20 cellular contexts compared by ENCODE assay signal in genomic region chr7:35353481-35353880, GRCh38.
DNase-seq lines count a peak whose midpoint lies in the region; ATAC-seq, FAIRE-seq and TF ChIP-seq lines count a peak whose summit lies in the region.
"Had no signal": no experiment of that assay in that cellular context is flagged by ENCODE, and none has a peak within 500 bp of the region (broad histone marks: within the 10 kb centered on the region; RNA-seq: fewer than 3 reads in every experiment).

No MANE protein-coding gene starts in this region.

- in situ Hi-C loops in IMR-90 (cut with MboI; ENCODE audit: low sequenced_read_pairs), result no loop called here

- 24% methylated on average over 6 of the region's 6 CpGs for WGBS in A549 (ENCODE audit: missing lambda C conversion rate)
- WGBS in IMR-90 (ENCODE audit: extremely low coverage in 2 of 2, insufficient read length in 1 of 2), 2 experiments, result no CpG with 5 or more reads among the region's 6 CpGs
- 61 to 69% methylated on average over 6 of the region's 6 CpGs for WGBS in lung, 2 donors
- WGBS in trophoblast cell (ENCODE audit: extremely low coverage, insufficient coverage, insufficient read length), result no CpG with 5 or more reads among the region's 6 CpGs

- H2AFZ ChIP-seq in IMR-90 (replicated peaks; ENCODE audit: low read length, poor library complexity) (no peak overlapping the region), trophoblast cell (ENCODE audit: insufficient read depth, low read length, poor library complexity) (no peak overlapping the region)

- H3K4me1 ChIP-seq in A549 (no peaks in the 10 kb centered on the region), IMR-90 (ENCODE audit: control insufficient read depth, insufficient read depth, low read length) (no peaks in the 10 kb centered on the region), lung (ENCODE audit: control insufficient read depth in 2 of 2, insufficient read depth in 2 of 2, low read length in 2 of 2) (no peaks in the 10 kb centered on the region), trophoblast cell (ENCODE audit: control insufficient read depth in 1 of 2, insufficient read depth in 2 of 2, low read length in 2 of 2) (peaks cover 11 to 19% of the 10 kb centered on the region in 2 experiments)
- H3K4me1 ChIP-seq: Peyer's patch had no signal

- no peak overlapping the region for H2BK15ac ChIP-seq in IMR-90 (ENCODE audit: low read depth, low read length)

- TF ChIP-seq RAD21 in A549 (conservative IDR thresholded peaks at IDR 0.05 in 1 of 2, IDR thresholded peaks at IDR 0.05 in 1 of 2) (no peak), IMR-90 (IDR thresholded peaks at IDR 0.05; ENCODE audit: low read length) (no peak)

- ATAC-seq in A549 (no peak), IMR-90 (ENCODE audit: low read depth) (no peak), lung (ENCODE audit: insufficient read depth, low FRiP score) (peak; percentile 34), Right ventricle myocardium inferior (no peak)

- H3K36me3 ChIP-seq in IMR-90 (ENCODE audit: control insufficient read depth, insufficient read depth, low read length) (no peaks in the 10 kb centered on the region), lung (ENCODE audit: control insufficient read depth in 2 of 2, insufficient read depth in 2 of 2, low read length in 2 of 2) (no peaks in the 10 kb centered on the region), trophoblast cell (ENCODE audit: control insufficient read depth in 1 of 2, insufficient read depth in 2 of 2, low read length in 2 of 2) (no peaks in the 10 kb centered on the region)
- H3K36me3 ChIP-seq: Peyer's patch had no signal

- no peak for FAIRE-seq in A549 (lab: Jason Lieb, UNC)
- FAIRE-seq: A204.1 had no signal

- no peaks in the 10 kb centered on the region for H3K79me2 ChIP-seq in trophoblast cell (ENCODE audit: control insufficient read depth, insufficient read depth, low read length, poor library complexity)

- no peak overlapping the region for H3K18ac ChIP-seq in IMR-90 (ENCODE audit: low read depth, low read length)
- no peak overlapping the region for H3K18ac ChIP-seq in trophoblast cell (ENCODE audit: low read length)

- H2BK120ac ChIP-seq in IMR-90 (ENCODE audit: low read depth, low read length) (no peak overlapping the region), trophoblast cell (ENCODE audit: insufficient read depth, low read length, poor library complexity) (no peak overlapping the region)

- H3K9ac ChIP-seq in IMR-90 (ENCODE audit: low read depth, low read length) (no peak overlapping the region), trophoblast cell (ENCODE audit: low read length) (no peak overlapping the region)

- POLR2A ChIA-PET in A549 (lab: Yijun Ruan, JAX) (no interaction called here), IMR-90 (lab: Charles Lee; ENCODE audit: unreplicated experiment) (no interaction called here)

- H3K14ac ChIP-seq in IMR-90 (replicated peaks; ENCODE audit: low read depth, low read length) (no peak overlapping the region), trophoblast cell (ENCODE audit: low read length) (no peak overlapping the region)

- H2AK5ac ChIP-seq in IMR-90 (ENCODE audit: low read depth, low read length) (no peak overlapping the region), trophoblast cell (ENCODE audit: low read length) (no peak overlapping the region)

- intact Hi-C loops in IMR-90 (cut with micrococcal nuclease) (no loop called here), Right ventricle myocardium inferior (cut with DNase I) (no loop called here)

- no peak overlapping the region for H3K4me3 ChIP-seq in A549
- H3K4me3 ChIP-seq in IMR-90 (ENCODE audit: insufficient read depth, low read depth, low read length), result no peak overlapping the region
- H3K4me3 ChIP-seq in lung, result no peak overlapping the region
- no peak overlapping the region for H3K4me3 ChIP-seq in trophoblast cell (ENCODE audit: low read depth, low read length)
- H3K4me3 ChIP-seq: Peyer's patch had no signal

- TF ChIP-seq EP300 in A549 (IDR thresholded peaks at IDR 0.05), result no peak

- dilution Hi-C loops in IMR-90 (cut with HindIII; ENCODE audit: low sequenced_read_pairs, unreplicated experiment), result no loop called here

- CTCF ChIA-PET in A549 (lab: Yijun Ruan, JAX), result interaction anchor here (1.0 kb wide), 1 partner anchor 167 kb away, joined by 4 read pairs; no protein-coding TSS in a partner anchor
- CTCF ChIA-PET in IMR-90 (lab: Yijun Ruan, JAX), result no interaction called here

- H2BK20ac ChIP-seq in IMR-90 (ENCODE audit: low read depth, low read length), result no peak overlapping the region

- no peaks in the 10 kb centered on the region for H3K79me1 ChIP-seq in IMR-90 (ENCODE audit: low read depth in 1 of 2, low read length in 2 of 2)
- peaks cover 9% of the 10 kb centered on the region for H3K79me1 ChIP-seq in trophoblast cell (ENCODE audit: low read length)

- H3K23ac ChIP-seq in IMR-90 (ENCODE audit: low read depth, low read length) (no peak overlapping the region), trophoblast cell (ENCODE audit: low read length) (no peak overlapping the region)

- no peak for TF ChIP-seq CTCF in A549 (IDR thresholded peaks at IDR 0.05)
- TF ChIP-seq CTCF in IMR-90 (conservative IDR thresholded peaks at IDR 0.05; ENCODE audit: low read depth, low read length), result no peak
- TF ChIP-seq CTCF in lung (IDR thresholded peaks at IDR 0.05; ENCODE audit: control extremely low read depth, extremely low read depth), result no peak

- H2BK5ac ChIP-seq in IMR-90 (ENCODE audit: low read depth, low read length, poor library complexity, severe bottlenecking) (no peak overlapping the region), trophoblast cell (ENCODE audit: low read depth, low read length, poor library complexity) (no peak overlapping the region)

- no peak overlapping the region for H4K12ac ChIP-seq in trophoblast cell (ENCODE audit: low read depth, low read length)

- no peaks in the 10 kb centered on the region for H4K20me1 ChIP-seq in IMR-90 (ENCODE audit: insufficient read depth, low read length)

- H3K56ac ChIP-seq in IMR-90 (ENCODE audit: extremely low read depth, insufficient read depth, low read length), result no peak overlapping the region

- H4K8ac ChIP-seq in IMR-90 (ENCODE audit: low read depth in 2 of 2, low read length in 2 of 2) (no peak overlapping the region), trophoblast cell (ENCODE audit: low read depth, low read length) (no peak overlapping the region)

- H4K91ac ChIP-seq in IMR-90 (ENCODE audit: insufficient read depth, low read depth, low read length) (no peak overlapping the region), trophoblast cell (ENCODE audit: low read depth, low read length) (no peak overlapping the region)

- TF ChIP-seq POLR2A in A549 (IDR thresholded peaks at IDR 0.05; ENCODE audit: low read length) (no peak), IMR-90 (IDR thresholded peaks at IDR 0.05; ENCODE audit: low read depth, low read length) (no peak)

- peaks cover 5% of the 10 kb centered on the region; the same call in 1 of the 3 replicates for H3K9me3 ChIP-seq in A549
- H3K9me3 ChIP-seq in IMR-90 (ENCODE audit: control insufficient read depth, insufficient read depth, low read length), result no peaks in the 10 kb centered on the region
- H3K9me3 ChIP-seq in lung (ENCODE audit: control insufficient read depth in 2 of 2, insufficient read depth in 1 of 2, low read length in 1 of 2), result peaks cover 0 to 2% of the 10 kb centered on the region in 2 donors
- no peaks in the 10 kb centered on the region for H3K9me3 ChIP-seq in trophoblast cell (ENCODE audit: insufficient read depth, low read depth, low read length)
- H3K9me3 ChIP-seq: Peyer's patch had no signal

- H3K27ac ChIP-seq in A549 (no peak overlapping the region), IMR-90 (ENCODE audit: insufficient read depth, low read length) (no peak overlapping the region), lung (ENCODE audit: low read depth in 1 of 2, low read length in 1 of 2) (no peak overlapping the region), trophoblast cell (ENCODE audit: low read depth, low read length) (peak overlapping the region; percentile 52)
- H3K27ac ChIP-seq: Peyer's patch had no signal

- H3K27me3 ChIP-seq in IMR-90 (ENCODE audit: control insufficient read depth, insufficient read depth, low read length), result no peaks in the 10 kb centered on the region
- no peaks in the 10 kb centered on the region for H3K27me3 ChIP-seq in lung (ENCODE audit: control insufficient read depth, insufficient read depth)
- H3K27me3 ChIP-seq in trophoblast cell (ENCODE audit: insufficient read depth, low read length), result no peaks in the 10 kb centered on the region
- H3K27me3 ChIP-seq: Peyer's patch had no signal

- H2AK9ac ChIP-seq in IMR-90 (replicated peaks; ENCODE audit: low read depth, low read length, poor library complexity), result no peak overlapping the region

- no TSS peak for BruUV-seq in IMR-90 (replicated peaks; lab: Mats Ljungman, UMichigan)

- DNase-seq in A549 (ENCODE audit: low read depth in 1 of 2, low spot score in 1 of 2) (no peak), IMR-90 (no peak), lung (ENCODE audit: low spot score) (no peak), trophoblast cell (no peak), UCSD-AML1 (lab: John Stamatoyannopoulos, UW; ENCODE audit: unreplicated experiment) (no peak), NCI-H1436 (lab: John Stamatoyannopoulos, UW) (no peak), Right ventricle myocardium inferior (ENCODE audit: missing footprints) (no peak)
- DNase-seq: COR-L47, DMS79, H7, KBM-7, MM.1S, NCI-H1092, NCI-H1436 treated with DMSO at 0.1 percent for 48 hours, NCI-H1930, NCI-H345, NCI-H524, NCI-H774, Peyer's patch had no signal

- no peak overlapping the region for H4K5ac ChIP-seq in IMR-90 (ENCODE audit: low read depth, low read length)

- H3K4ac ChIP-seq in IMR-90 (ENCODE audit: low read depth, low read length), result no peak overlapping the region
- no peak overlapping the region for H3K4ac ChIP-seq in trophoblast cell (ENCODE audit: low read depth, low read length)

- peak overlapping the region; percentile 28 for H2BK12ac ChIP-seq in trophoblast cell (ENCODE audit: low read length)

- H3K4me2 ChIP-seq in A549 (no peak overlapping the region), IMR-90 (ENCODE audit: low read depth, low read length) (no peak overlapping the region), trophoblast cell (ENCODE audit: low read length) (no peak overlapping the region)

- H3K9me1 ChIP-seq in IMR-90 (ENCODE audit: insufficient read depth, low read length), result no peaks in the 10 kb centered on the region

TF ChIP-seq in IMR-90, 13 proteins besides CTCF, POLR2A, EP300 and RAD21:
- TF ChIP-seq MAFK (IDR thresholded peaks at IDR 0.05; ENCODE audit: low read depth, low read length) (peak; percentile 33; the same call in 1 of the 2 replicates), MXI1 (IDR thresholded peaks at IDR 0.05; ENCODE audit: borderline replicate concordance, low read depth, low read length) (no peak)
